16 cellular contexts compared by ENCODE assay signal in the genomic region with DNA sequence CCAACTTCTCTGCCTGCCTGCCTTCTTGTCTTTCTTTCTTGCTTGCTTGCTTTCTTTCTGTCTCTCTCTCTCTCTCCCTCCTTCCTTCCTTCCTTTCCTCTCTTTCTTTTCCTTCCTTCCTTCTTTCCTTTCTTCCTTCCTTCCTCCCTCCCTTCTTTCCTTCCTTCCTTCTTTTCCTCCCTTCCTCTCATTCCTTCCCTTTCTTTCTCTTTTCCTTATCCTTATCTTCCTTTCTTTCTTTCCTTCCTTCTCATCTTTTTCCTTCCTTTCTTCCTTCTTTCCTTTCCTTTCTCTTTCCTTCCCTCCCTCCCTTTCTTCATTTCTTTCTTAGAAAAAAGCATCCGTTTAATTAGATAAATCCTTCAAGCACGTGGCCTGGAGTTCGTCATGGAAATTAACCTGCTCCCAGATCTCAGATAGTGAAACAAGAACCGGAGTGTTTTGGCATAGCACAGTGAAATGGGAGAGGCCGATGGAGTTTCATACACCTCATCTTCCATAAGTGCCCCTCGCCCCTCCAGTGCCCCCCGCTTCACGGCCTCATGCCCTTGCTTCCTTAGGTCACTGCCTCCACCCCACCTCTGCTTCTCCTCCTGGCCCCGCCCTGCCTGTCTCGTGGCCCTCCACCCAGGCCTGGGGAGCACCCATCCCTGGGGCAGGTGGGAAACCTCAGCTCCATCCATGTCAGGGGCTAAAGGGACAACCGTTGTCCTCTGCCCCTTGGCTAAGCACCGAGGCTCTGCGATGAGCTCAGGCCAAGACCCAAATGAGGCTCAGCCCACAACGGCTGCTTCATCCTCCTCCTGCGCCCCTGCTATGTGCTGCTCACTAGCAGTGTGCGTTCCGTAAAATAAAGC.
"Had no signal": no experiment of that assay in that cellular context is flagged by ENCODE, and none has a peak within 500 bp of the region (broad histone marks: within the 10 kb centered on the region; RNA-seq: fewer than 3 reads in every experiment).

No MANE protein-coding gene starts in this region.

- H3K27ac Mint-ChIP-seq: activated CD4-positive, alpha-beta memory T cell treated with anti-CD3 and anti-CD28 coated beads, Interleukin-2, amount 10 ng/mL, durations not matched to agents 7 days and 5 days; activated naive CD4-positive, alpha-beta T cell treated with anti-CD3 and anti-CD28 coated beads for 36 hours; mesothelial cell of epicardium; naive thymus-derived CD8-positive, alpha-beta T cell; stimulated activated naive B cell treated with anti-CD40 and anti-IgM and Interleukin-4, amounts not matched to agents 10 μg/mL and 1 μg/mL and 100 μg/mL, for 72 hours; type B pancreatic cell had no signal

- H3K4me3 Mint-ChIP-seq: activated CD4-positive, alpha-beta memory T cell treated with anti-CD3 and anti-CD28 coated beads, Interleukin-2, amount 10 ng/mL, durations not matched to agents 7 days and 5 days; activated naive CD4-positive, alpha-beta T cell treated with anti-CD3 and anti-CD28 coated beads for 36 hours; mesothelial cell of epicardium; naive thymus-derived CD8-positive, alpha-beta T cell; stimulated activated naive B cell treated with anti-CD40 and anti-IgM and Interleukin-4, amounts not matched to agents 10 μg/mL and 1 μg/mL and 100 μg/mL, for 72 hours; type B pancreatic cell had no signal

- H3K36me3 ChIP-seq: gastrocnemius medialis, heart right ventricle had no signal

- H3K36me3 Mint-ChIP-seq: mesothelial cell of epicardium; naive thymus-derived CD8-positive, alpha-beta T cell; stimulated activated naive B cell treated with anti-CD40 and anti-IgM and Interleukin-4, amounts not matched to agents 10 μg/mL and 1 μg/mL and 100 μg/mL, for 72 hours had no signal

- DNase-seq: activated CD4-positive, alpha-beta memory T cell treated with anti-CD3 and anti-CD28 coated beads, Interleukin-2, amount 10 ng/mL, durations not matched to agents 7 days and 5 days; activated CD8-positive, alpha-beta memory T cell treated with anti-CD3 and anti-CD28 coated beads, Interleukin-2, amount 50 U/mL, for 4 hours; activated naive CD4-positive, alpha-beta T cell treated with anti-CD3 and anti-CD28 coated beads for 36 hours; central memory CD4-positive, alpha-beta T cell; cortex of kidney; effector memory CD4-positive, alpha-beta T cell; gastrocnemius medialis; naive thymus-derived CD8-positive, alpha-beta T cell; SIG-M5; stimulated activated naive B cell treated with anti-CD40 and anti-IgM and Interleukin-4, amounts not matched to agents 10 μg/mL and 1 μg/mL and 100 μg/mL, for 72 hours; SW 1271 had no signal

- H3K4me3 ChIP-seq: gastrocnemius medialis, heart right ventricle had no signal

- FAIRE-seq: astrocyte, islet of Langerhans had no signal

- H3K4me1 Mint-ChIP-seq: activated CD4-positive, alpha-beta memory T cell treated with anti-CD3 and anti-CD28 coated beads, Interleukin-2, amount 10 ng/mL, durations not matched to agents 7 days and 5 days; naive thymus-derived CD8-positive, alpha-beta T cell; stimulated activated naive B cell treated with anti-CD40 and anti-IgM and Interleukin-4, amounts not matched to agents 10 μg/mL and 1 μg/mL and 100 μg/mL, for 72 hours had no signal

- H3K9me3 ChIP-seq: gastrocnemius medialis, heart right ventricle had no signal

- ATAC-seq: gastrocnemius medialis; naive thymus-derived CD8-positive, alpha-beta T cell; stimulated activated naive B cell treated with anti-CD40 and anti-IgM and Interleukin-4, amounts not matched to agents 10 μg/mL and 1 μg/mL and 100 μg/mL, for 72 hours had no signal

- H3K9me3 Mint-ChIP-seq: activated CD4-positive, alpha-beta memory T cell treated with anti-CD3 and anti-CD28 coated beads, Interleukin-2, amount 10 ng/mL, durations not matched to agents 7 days and 5 days; activated naive CD4-positive, alpha-beta T cell treated with anti-CD3 and anti-CD28 coated beads for 36 hours; mesothelial cell of epicardium; naive thymus-derived CD8-positive, alpha-beta T cell; stimulated activated naive B cell treated with anti-CD40 and anti-IgM and Interleukin-4, amounts not matched to agents 10 μg/mL and 1 μg/mL and 100 μg/mL, for 72 hours; type B pancreatic cell had no signal

- H3K27me3 ChIP-seq: gastrocnemius medialis had no signal
